Comparison of ENCODE assay signal across 8 cellular contexts in genomic region chr14:99602054-99602787, GRCh38. TPM values are rescaled to one million over a fixed set of nuclear protein-coding genes. Genes with fewer than 3 reads are reported as not detected.
A peak's percentile ranks its signal among the peaks of the same experiment; 100 is the strongest.
DNase-seq lines count a peak whose midpoint lies in the region; ATAC-seq and TF ChIP-seq lines count a peak whose summit lies in the region.

No MANE protein-coding gene starts in this region.

- H3K27me3 ChIP-seq in BE2C = no peaks in the 10 kb centered on the region
- no peaks in the 10 kb centered on the region for H3K27me3 ChIP-seq in body of pancreas

- DNase-seq in BE2C (no peak), body of pancreas (peak in 3 of 4 donors; percentile 49 to 60 (median 52)), omental fat pad (ENCODE audit: low spot score) (no peak)

- ATAC-seq in body of pancreas (no peak), HG03571 (IDR thresholded peaks at IDR 0.05; ENCODE audit: unreplicated experiment) (no peak), omental fat pad (ENCODE audit: low FRiP score) (no peak), GM21737 (IDR thresholded peaks at IDR 0.05; ENCODE audit: unreplicated experiment) (no peak), GM21447 (IDR thresholded peaks at IDR 0.05; ENCODE audit: unreplicated experiment) (no peak)

- H3K4me3 ChIP-seq in BE2C (ENCODE audit: low read depth, low read length) (peak overlapping the region; percentile 99), body of pancreas (peak overlapping the region; percentile 22 to 24), mesodermal cell (ENCODE audit: extremely low read depth, insufficient read depth, low read length, poor library complexity, severe bottlenecking) (peak overlapping the region; percentile 40)

- peak overlapping the region; percentile 27 to 73 (median 62) for H3K27ac ChIP-seq in body of pancreas
- H3K27ac ChIP-seq in mesodermal cell (ENCODE audit: low read depth, low read length, severe bottlenecking) = no peak overlapping the region

- TF ChIP-seq CTCF in BE2C (IDR thresholded peaks at IDR 0.05; ENCODE audit: low read depth, low read length) = no peak
- no peak for TF ChIP-seq CTCF in body of pancreas (IDR thresholded peaks at IDR 0.05)
- TF ChIP-seq CTCF in omental fat pad (IDR thresholded peaks at IDR 0.05) = no peak

- peak overlapping the region; percentile 70 to 83 (median 81) for H3K4me3 Mint-ChIP-seq in IgD-negative memory B cell

- H3K4me1 Mint-ChIP-seq in IgD-negative memory B cell = peaks cover 10 to 16% (median 12%) of the 10 kb centered on the region in 3 donors

- no peaks in the 10 kb centered on the region for H3K9me3 Mint-ChIP-seq in IgD-negative memory B cell

- 13 to 17% methylated on average over 10 to 18 of the region's 18 CpGs for WGBS in body of pancreas, 2 donors
- WGBS in mesodermal cell (ENCODE audit: insufficient coverage in 2 of 2), 2 experiments = 32 to 33% methylated on average over 10 to 18 of the region's 18 CpGs

- TF ChIP-seq POLR2A in body of pancreas (IDR thresholded peaks at IDR 0.05) = no peak

- H3K9me3 ChIP-seq in BE2C = no peaks in the 10 kb centered on the region
- H3K9me3 ChIP-seq in body of pancreas = no peaks in the 10 kb centered on the region
- no peaks in the 10 kb centered on the region for H3K9me3 ChIP-seq in mesodermal cell (ENCODE audit: control insufficient read depth, low read length)

- H3K36me3 ChIP-seq in BE2C (peaks cover 18% of the 10 kb centered on the region), body of pancreas (replicated peaks in 1 of 2; ENCODE audit: insufficient read depth in 1 of 2, low read depth in 2 of 2) (no peaks in the 10 kb centered on the region), mesodermal cell (ENCODE audit: control insufficient read depth, insufficient read depth, low read length) (no peaks in the 10 kb centered on the region)

- H3K27ac Mint-ChIP-seq in IgD-negative memory B cell = peak overlapping the region in 2 of 3 donors; percentile 71 to 87

- H3K4me1 ChIP-seq in BE2C = peaks cover 40% of the 10 kb centered on the region
- H3K4me1 ChIP-seq in body of pancreas = peaks cover 73% of the 10 kb centered on the region
- peaks cover 26% of the 10 kb centered on the region for H3K4me1 ChIP-seq in mesodermal cell (ENCODE audit: control insufficient read depth, insufficient read depth, low read length, poor library complexity, severe bottlenecking)

- peaks cover 2% of the 10 kb centered on the region for H3K36me3 Mint-ChIP-seq in IgD-negative memory B cell

- H3K27me3 Mint-ChIP-seq in IgD-negative memory B cell = peaks cover 10% of the 10 kb centered on the region

- intact Hi-C loops in body of pancreas (cut with DNase I) = no loop called here

RNA-seq across cellular contexts. Expression of gene CCDC85C, which starts 1.8 kb away (rescaled TPM):
- polyA plus RNA-seq in BE2C (2012; ENCODE audit: insufficient read depth, insufficient read length, low read depth) = 66.5 TPM
- 0.20 TPM for polyA plus RNA-seq in IgD-negative memory B cell
- total RNA-seq in body of pancreas (10 to 100 TPM in 1 of 2 donors, 1 to 10 TPM in 1; 8.9 to 10.1 TPM), omental fat pad (10 to 100 TPM in 2 of 4 donors, 1 to 10 TPM in 2; 3.3 to 17.7 (median 8.3) TPM)
- 16.8 TPM for polyA plus RNA-seq in mesodermal cell (2013, experiment 1 of 2)
- polyA plus RNA-seq in mesodermal cell (2013, experiment 2 of 2) = 17.4 TPM

RNA-seq across cellular contexts. Expression of gene HHIPL1, which starts 42.7 kb away (rescaled TPM):
- polyA plus RNA-seq in BE2C (2012; ENCODE audit: insufficient read depth, insufficient read length, low read depth) = 0.14 TPM
- 0.24 TPM for polyA plus RNA-seq in IgD-negative memory B cell
- total RNA-seq in body of pancreas (under 1 TPM; under 0.01 to 0.26 TPM), omental fat pad (1 to 10 TPM; 2.2 to 4.7 (median 3.6) TPM)
- polyA plus RNA-seq in mesodermal cell (2013, experiment 1 of 2) = 1.9 TPM
- polyA plus RNA-seq in mesodermal cell (2013, experiment 2 of 2) = 1.9 TPM

Comparison
In these comparisons a context has a peak if more than half of its experiments do, and no peak if none do; other contexts are left out.
1. DNase-seq: peak in body of pancreas (3 of 4); none in BE2C (single experiment) and omental fat pad (single experiment).
2. H3K4me3 ChIP-seq: peak in every context shown above with its lines; median percentile 99 in BE2C; 40 in mesodermal cell; 23 in body of pancreas.